In the genomic region with DNA sequence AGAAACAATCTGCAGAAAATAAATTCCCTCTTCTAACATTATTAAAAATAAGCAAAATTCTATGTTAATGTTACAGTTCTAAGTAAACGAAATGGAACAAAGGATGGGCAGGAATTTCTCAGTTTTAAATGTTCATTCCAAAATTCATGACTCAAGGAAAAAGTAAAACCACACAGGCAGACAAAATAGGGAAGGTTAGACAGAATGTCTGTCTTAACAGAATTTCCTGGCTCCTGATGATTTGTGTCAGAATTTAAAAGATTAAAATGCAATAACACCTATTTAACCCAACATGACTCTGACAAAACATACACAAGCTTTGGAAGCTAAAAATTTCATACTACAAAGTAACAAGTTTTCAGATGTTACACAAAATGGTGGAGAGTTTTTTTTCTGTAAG, we compare ENCODE assay signal across 26 cellular contexts. TPM values are rescaled to one million over a fixed set of nuclear protein-coding genes. Genes with fewer than 3 reads are reported as not detected.
DNase-seq lines count a peak whose midpoint lies in the region; ATAC-seq and TF ChIP-seq lines count a peak whose summit lies in the region.
"Had no signal": no experiment of that assay in that cellular context is flagged by ENCODE, and none has a peak within 500 bp of the region (broad histone marks: within the 10 kb centered on the region; RNA-seq: fewer than 3 reads in every experiment).

No MANE protein-coding gene starts in this region.

- H3K9ac ChIP-seq in muscle layer of colon (ENCODE audit: low read length) = no peak overlapping the region

- intact Hi-C loops in ascending aorta (cut with DNase I) = loop anchor here (5.0 kb wide), 2 partner anchors 42 to 57 kb away; partner anchors contain the start of gene SPOP

- no peaks in the 10 kb centered on the region for H3K9me3 Mint-ChIP-seq in activated naive CD8-positive, alpha-beta T cell (ENCODE audit: low read depth)
- no peaks in the 10 kb centered on the region for H3K9me3 Mint-ChIP-seq in activated naive CD8-positive, alpha-beta T cell treated with anti-CD3 and anti-CD28 coated beads for 36 hours
- H3K9me3 Mint-ChIP-seq in stimulated activated naive B cell treated with anti-CD40 and anti-IgM and Interleukin-4, amounts not matched to agents 10 μg/mL and 1 μg/mL and 100 μg/mL, for 72 hours = no peaks in the 10 kb centered on the region
- H3K9me3 Mint-ChIP-seq: activated CD8-positive, alpha-beta T cell treated with anti-CD3 and anti-CD28 coated beads for 36 hours; naive thymus-derived CD8-positive, alpha-beta T cell had no signal

- H3K9me3 ChIP-seq in ascending aorta = no peaks in the 10 kb centered on the region
- H3K9me3 ChIP-seq in muscle layer of colon (ENCODE audit: low read length) = no peaks in the 10 kb centered on the region
- H3K9me3 ChIP-seq in thoracic aorta = no peaks in the 10 kb centered on the region
- H3K9me3 ChIP-seq: A549, BE2C, body of pancreas, HAP-1, Peyer's patch had no signal

- H3K27ac ChIP-seq in ascending aorta (peak overlapping the region; percentile 88 to 94), muscle layer of colon (ENCODE audit: low read depth, low read length) (peak overlapping the region; percentile 10), thoracic aorta (peak overlapping the region; percentile 98 to 100)
- H3K27ac ChIP-seq: A549, Peyer's patch had no signal

- peaks cover 4% of the 10 kb centered on the region for H3K36me3 Mint-ChIP-seq in activated naive CD8-positive, alpha-beta T cell
- H3K36me3 Mint-ChIP-seq in activated naive CD8-positive, alpha-beta T cell treated with anti-CD3 and anti-CD28 coated beads for 36 hours = peaks cover 19% of the 10 kb centered on the region
- H3K36me3 Mint-ChIP-seq in stimulated activated naive B cell treated with anti-CD40 and anti-IgM and Interleukin-4, amounts not matched to agents 10 μg/mL and 1 μg/mL and 100 μg/mL, for 72 hours = peaks cover 0 to 12% of the 10 kb centered on the region in 2 donors

- no peaks in the 10 kb centered on the region for H3K27me3 ChIP-seq in ascending aorta
- no peaks in the 10 kb centered on the region for H3K27me3 ChIP-seq in muscle layer of colon (ENCODE audit: control insufficient read depth in 1 of 2, insufficient read depth in 2 of 2, low read length in 2 of 2)
- no peaks in the 10 kb centered on the region for H3K27me3 ChIP-seq in thoracic aorta (replicated peaks; ENCODE audit: insufficient read depth)
- H3K27me3 ChIP-seq: BE2C, body of pancreas, Peyer's patch had no signal

- TF ChIP-seq CTCF in ascending aorta (IDR thresholded peaks at IDR 0.05) = no peak
- no peak for TF ChIP-seq CTCF in thoracic aorta (IDR thresholded peaks at IDR 0.05)

- H3K27ac Mint-ChIP-seq in activated naive CD8-positive, alpha-beta T cell = peak overlapping the region; percentile 43
- H3K27ac Mint-ChIP-seq in activated naive CD8-positive, alpha-beta T cell treated with anti-CD3 and anti-CD28 coated beads for 36 hours = no peak overlapping the region
- H3K27ac Mint-ChIP-seq in stimulated activated naive B cell treated with anti-CD40 and anti-IgM and Interleukin-4, amounts not matched to agents 10 μg/mL and 1 μg/mL and 100 μg/mL, for 72 hours = no peak overlapping the region
- H3K27ac Mint-ChIP-seq: activated CD8-positive, alpha-beta T cell treated with anti-CD3 and anti-CD28 coated beads for 36 hours had no signal

- H3K27me3 Mint-ChIP-seq in activated naive CD8-positive, alpha-beta T cell = no peaks in the 10 kb centered on the region
- H3K27me3 Mint-ChIP-seq in activated naive CD8-positive, alpha-beta T cell treated with anti-CD3 and anti-CD28 coated beads for 36 hours = no peaks in the 10 kb centered on the region
- no peaks in the 10 kb centered on the region for H3K27me3 Mint-ChIP-seq in stimulated activated naive B cell treated with anti-CD40 and anti-IgM and Interleukin-4, amounts not matched to agents 10 μg/mL and 1 μg/mL and 100 μg/mL, for 72 hours
- H3K27me3 Mint-ChIP-seq: activated CD8-positive, alpha-beta T cell treated with anti-CD3 and anti-CD28 coated beads for 36 hours; naive thymus-derived CD8-positive, alpha-beta T cell had no signal

- peaks cover 49% of the 10 kb centered on the region for H3K4me1 Mint-ChIP-seq in activated naive CD8-positive, alpha-beta T cell (ENCODE audit: low read depth)
- peaks cover 40% of the 10 kb centered on the region for H3K4me1 Mint-ChIP-seq in activated naive CD8-positive, alpha-beta T cell treated with anti-CD3 and anti-CD28 coated beads for 36 hours
- H3K4me1 Mint-ChIP-seq in stimulated activated naive B cell treated with anti-CD40 and anti-IgM and Interleukin-4, amounts not matched to agents 10 μg/mL and 1 μg/mL and 100 μg/mL, for 72 hours = peaks cover 8 to 20% of the 10 kb centered on the region in 2 donors

- no peak for DNase-seq in activated naive CD8-positive, alpha-beta T cell treated with anti-CD3 and anti-CD28 coated beads for 36 hours
- no peak for DNase-seq in ascending aorta (ENCODE audit: low spot score in 2 of 2)
- no peak for DNase-seq in thoracic aorta (ENCODE audit: low spot score)
- DNase-seq in cerebellar cortex (ENCODE audit: low spot score) = no peak
- DNase-seq in stimulated activated naive B cell treated with anti-CD40 and anti-IgM and Interleukin-4, amounts not matched to agents 10 μg/mL and 1 μg/mL and 100 μg/mL, for 72 hours = no peak
- DNase-seq in activated naive CD4-positive, alpha-beta T cell (lab: John Stamatoyannopoulos, UW) = no peak
- DNase-seq: activated CD4-positive, CD25-positive, alpha-beta regulatory T cell; activated CD8-positive, alpha-beta T cell treated with anti-CD3 and anti-CD28 coated beads for 36 hours; activated naive CD4-positive, alpha-beta T cell treated with anti-CD3 and anti-CD28 coated beads, Interleukin-2, amount 50 U/mL, for 16 hours; activated T-cell treated with anti-CD3 and anti-CD28 coated beads, Interleukin-2, amount 50 U/mL, for 1 hour; BE2C; body of pancreas; cortex of kidney; islet precursor cell; naive thymus-derived CD8-positive, alpha-beta T cell; NCI-H1048; NCI-H2029; NCI-H345; Peyer's patch; stimulated activated naive CD8-positive, alpha-beta T cell treated with anti-CD3 and anti-CD28 coated beads, Interleukin-15, Interleukin-2, amounts not matched to agents 100 U/mL and 50 U/mL, for 24 hours; T-helper 9 cell had no signal

- no peaks in the 10 kb centered on the region for H3K36me3 ChIP-seq in ascending aorta
- H3K36me3 ChIP-seq in muscle layer of colon (ENCODE audit: insufficient read depth, low read length) = no peaks in the 10 kb centered on the region
- no peaks in the 10 kb centered on the region for H3K36me3 ChIP-seq in thoracic aorta
- H3K36me3 ChIP-seq: BE2C, HAP-1, Peyer's patch had no signal

- H3K4me3 ChIP-seq in ascending aorta (peak overlapping the region in 1 of 2 donors; percentile 12), muscle layer of colon (ENCODE audit: low read depth in 1 of 2, low read length in 2 of 2) (no peak overlapping the region), thoracic aorta (no peak overlapping the region)
- H3K4me3 ChIP-seq: A549, body of pancreas, HAP-1, Peyer's patch had no signal

- H3K4me1 ChIP-seq in ascending aorta = peaks cover 29 to 85% of the 10 kb centered on the region in 2 donors
- peaks cover 74% of the 10 kb centered on the region for H3K4me1 ChIP-seq in muscle layer of colon (ENCODE audit: insufficient read depth, low read length)
- peaks cover 87 to 100% of the 10 kb centered on the region in 2 donors for H3K4me1 ChIP-seq in thoracic aorta (ENCODE audit: control insufficient read depth in 1 of 2, low read depth in 2 of 2)
- H3K4me1 ChIP-seq: HAP-1 had no signal

- no peak overlapping the region for H3K4me3 Mint-ChIP-seq in activated naive CD8-positive, alpha-beta T cell
- no peak overlapping the region for H3K4me3 Mint-ChIP-seq in activated naive CD8-positive, alpha-beta T cell treated with anti-CD3 and anti-CD28 coated beads for 36 hours
- H3K4me3 Mint-ChIP-seq in stimulated activated naive B cell treated with anti-CD40 and anti-IgM and Interleukin-4, amounts not matched to agents 10 μg/mL and 1 μg/mL and 100 μg/mL, for 72 hours = no peak overlapping the region
- H3K4me3 Mint-ChIP-seq: activated CD8-positive, alpha-beta T cell treated with anti-CD3 and anti-CD28 coated beads for 36 hours; naive thymus-derived CD8-positive, alpha-beta T cell had no signal

- ATAC-seq in thoracic aorta (ENCODE audit: insufficient number of reproducible peaks, low FRiP score, low read depth) = no peak
- ATAC-seq in stimulated activated naive B cell treated with anti-CD40 and anti-IgM and Interleukin-4, amounts not matched to agents 10 μg/mL and 1 μg/mL and 100 μg/mL, for 72 hours (replicated peaks) = no peak
- ATAC-seq: A549; activated CD8-positive, alpha-beta T cell treated with anti-CD3 and anti-CD28 coated beads for 36 hours; body of pancreas; naive thymus-derived CD8-positive, alpha-beta T cell; stimulated activated naive CD8-positive, alpha-beta T cell treated with anti-CD3 and anti-CD28 coated beads, Interleukin-15, Interleukin-2, amounts not matched to agents 100 U/mL and 50 U/mL, for 24 hours had no signal

RNA-seq across cellular contexts. Expression of gene SPOP, which starts 42.8 kb away (rescaled TPM):
- total RNA-seq in activated naive CD8-positive, alpha-beta T cell treated with anti-CD3 and anti-CD28 coated beads for 36 hours = 10 to 100 TPM; 56.6 to 57.7 TPM
- total RNA-seq in ascending aorta (189 TPM), thoracic aorta (100 to 1,000 TPM in 1 of 2 donors, 10 to 100 TPM in 1; 97.7 to 123 TPM)

RNA-seq across cellular contexts. Expression of gene NXPH3, which starts 59.5 kb away (rescaled TPM):
- total RNA-seq in activated naive CD8-positive, alpha-beta T cell treated with anti-CD3 and anti-CD28 coated beads for 36 hours = under 1 TPM; 0.10 to 0.18 TPM
- 30.3 TPM for total RNA-seq in ascending aorta
- total RNA-seq in thoracic aorta = 100 to 1,000 TPM in 1 of 2 donors, 10 to 100 TPM in 1; 61.7 to 131 TPM
- total RNA-seq: Daoy; naive thymus-derived CD8-positive, alpha-beta T cell had no signal

Comparison
In these comparisons a context has a peak if more than half of its experiments do, and no peak if none do; other contexts are left out.
1. H3K27ac ChIP-seq: peak in every context shown above with its lines; median percentile 99 in thoracic aorta; 91 in ascending aorta; 10 in muscle layer of colon.
2. RNA of gene NXPH3, which starts 59.5 kb away (total RNA-seq): 61.7 to 131 TPM in thoracic aorta and 30.3 TPM in ascending aorta (single experiment); 0.10 to 0.18 TPM in activated naive CD8-positive, alpha-beta T cell treated with anti-CD3 and anti-CD28 coated beads for 36 hours; every median in the first group is over 10 times any median in the second.